In genomic region chr18:6917082-6917481, GRCh38 we compare ENCODE assay signal across 29 cellular contexts.
DNase-seq lines count a peak whose midpoint lies in the region; ATAC-seq, FAIRE-seq and TF ChIP-seq lines count a peak whose summit lies in the region.
"Had no signal": no experiment of that assay in that cellular context is flagged by ENCODE, and none has a peak within 500 bp of the region (broad histone marks: within the 10 kb centered on the region; RNA-seq: fewer than 3 reads in every experiment).

No MANE protein-coding gene starts in this region.

- ATAC-seq in GM18907 (IDR thresholded peaks at IDR 0.05; ENCODE audit: unreplicated experiment) = no peak
- ATAC-seq: activated CD4-positive, CD25-positive, alpha-beta regulatory T cell treated with anti-CD3 and anti-CD28 coated beads, Interleukin-2, amount 50 U/mL, for 24 hours; activated naive CD8-positive, alpha-beta T cell treated with anti-CD3 and anti-CD28 coated beads, Interleukin-2, amount 50 U/mL, for 24 hours; CD8-positive, alpha-beta T cell; gastrocnemius medialis; left lung; T-helper 17 cell had no signal

- POLR2A ChIA-PET in HEK293T (lab: Yijun Ruan, JAX) = no interaction called here

- no peak for TF ChIP-seq CTCF in fibroblast of mammary gland (conservative IDR thresholded peaks at IDR 0.05; ENCODE audit: control insufficient read depth, insufficient read depth, low read depth, low read length)

- DNase-seq in EL (peak; percentile 10), RCC 7860 (ENCODE audit: low spot score) (peak; percentile 67), fibroblast of mammary gland (ENCODE audit: low read depth) (peak; percentile 18), renal cortical epithelial cell (ENCODE audit: low read depth) (peak; percentile 91), HEK293T (ENCODE audit: extremely low spot score) (no peak), inferior parietal cortex (ENCODE audit: extremely low spot score) (no peak)
- DNase-seq: activated CD4-positive, alpha-beta T cell treated with anti-CD3 and anti-CD28 coated beads, Interleukin-2, amount 50 U/mL, for 48 hours; activated gamma-delta T cell treated with Interleukin-2 at 50 U/mL for 16 hours; activated naive CD8-positive, alpha-beta T cell treated with anti-CD3 and anti-CD28 coated beads, Interleukin-2, amount 50 U/mL, for 24 hours; activated T-cell treated with anti-CD3 and anti-CD28 coated beads, Interleukin-2, amount 50 U/mL, for 48 hours; BE2C; CD8-positive, alpha-beta T cell; central memory CD4-positive, alpha-beta T cell; esophagus squamous epithelium; gastrocnemius medialis; left lung; NCI-H1436; NCI-H2081; NCI-H526 treated with DMSO at 0.1 percent for 48 hours; SHP77; small intestine; stimulated activated naive CD4-positive, alpha-beta T cell; T-helper 17 cell had no signal

- no peak overlapping the region for H3K4me3 ChIP-seq in fibroblast of mammary gland (ENCODE audit: control insufficient read depth, low read depth, low read length)
- H3K4me3 ChIP-seq: esophagus squamous epithelium, gastrocnemius medialis, hepatocyte, left lung had no signal

- FAIRE-seq in RCC 7860 (lab: Jason Lieb, UNC) = peak; percentile 42
- FAIRE-seq: astrocyte, GM12891, small intestine, TTC549 had no signal

- CTCF ChIA-PET in HEK293T (lab: Yijun Ruan, JAX) = no interaction called here

TF ChIP-seq in HEK293T, 16 proteins besides CTCF, POLR2A, EP300 and RAD21:
- TF ChIP-seq SP1 (IDR thresholded peaks at IDR 0.05) (no peak), FOXM1 (IDR thresholded peaks at IDR 0.05; ENCODE audit: borderline replicate concordance) (no peak), ELF4 (IDR thresholded peaks at IDR 0.05) (no peak), LEF1 (IDR thresholded peaks at IDR 0.05; ENCODE audit: borderline replicate concordance) (no peak), CTBP1 (IDR thresholded peaks at IDR 0.05; ENCODE audit: borderline replicate concordance) (no peak), HDGF (IDR thresholded peaks at IDR 0.05; ENCODE audit: borderline replicate concordance) (no peak), FOXK2 (IDR thresholded peaks at IDR 0.05) (no peak), BHLHE40 (IDR thresholded peaks at IDR 0.05; ENCODE audit: borderline replicate concordance) (no peak), TARDBP (IDR thresholded peaks at IDR 0.05) (no peak), FOXA1 (IDR thresholded peaks at IDR 0.05) (no peak), NFRKB (IDR thresholded peaks at IDR 0.05) (no peak), ZNF384 (IDR thresholded peaks at IDR 0.05) (no peak), PKNOX1 (IDR thresholded peaks at IDR 0.05) (no peak), L3MBTL2 (conservative IDR thresholded peaks at IDR 0.05) (no peak), ARNT (IDR thresholded peaks at IDR 0.05) (no peak), SUZ12 (IDR thresholded peaks at IDR 0.05) (no peak)

Comparison
In these comparisons a context has a peak if more than half of its experiments do, and no peak if none do; other contexts are left out.
1. DNase-seq: peak in EL (single experiment), RCC 7860 (single experiment), fibroblast of mammary gland (single experiment) and renal cortical epithelial cell (single experiment); none in HEK293T (single experiment) and inferior parietal cortex (single experiment).